26 cellular contexts compared by ENCODE assay signal in the genomic region with DNA sequence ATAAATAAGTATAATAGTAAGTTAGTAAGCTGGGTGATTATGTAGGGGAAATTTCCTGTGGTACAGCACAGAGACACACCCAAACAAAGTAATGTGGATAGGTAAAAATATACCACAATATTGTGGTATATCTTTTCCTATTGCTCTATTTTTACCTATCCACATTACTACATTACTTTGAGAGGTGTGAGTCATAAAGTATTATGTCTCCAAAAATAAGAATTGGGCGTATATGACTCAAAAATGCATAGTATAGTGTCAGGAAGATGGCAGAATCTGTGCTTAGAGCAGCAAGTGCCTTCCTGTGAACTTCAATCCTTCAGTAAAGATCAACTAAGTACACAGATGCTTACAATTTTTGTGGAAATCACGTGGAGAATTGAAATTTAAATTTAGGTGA. TPM values are rescaled to one million over a fixed set of nuclear protein-coding genes. Genes with fewer than 3 reads are reported as not detected.
DNase-seq lines count a peak whose midpoint lies in the region; ATAC-seq and TF ChIP-seq lines count a peak whose summit lies in the region.
"Had no signal": no experiment of that assay in that cellular context is flagged by ENCODE, and none has a peak within 500 bp of the region (broad histone marks: within the 10 kb centered on the region; RNA-seq: fewer than 3 reads in every experiment).

No MANE protein-coding gene starts in this region.

- TF ChIP-seq POLR2A in spleen (IDR thresholded peaks at IDR 0.05), result no peak

- WGBS in spleen, 5 donors, result 34 to 66% (median 41%) methylated on average over 2 of the region's 2 CpGs

- H3K9me3 ChIP-seq in CD8-positive, alpha-beta T cell (ENCODE audit: low read length), result no peaks in the 10 kb centered on the region
- no peaks in the 10 kb centered on the region for H3K9me3 ChIP-seq in effector memory CD4-positive, alpha-beta T cell (ENCODE audit: control insufficient read depth, low read length)
- H3K9me3 ChIP-seq in spleen, result no peaks in the 10 kb centered on the region
- H3K9me3 ChIP-seq: stomach, tibial nerve had no signal

- H3K36me3 ChIP-seq in CD8-positive, alpha-beta T cell (ENCODE audit: insufficient read depth, low read length), result no peaks in the 10 kb centered on the region
- no peaks in the 10 kb centered on the region for H3K36me3 ChIP-seq in effector memory CD4-positive, alpha-beta T cell (ENCODE audit: control insufficient read depth, insufficient read depth, low read length)
- H3K36me3 ChIP-seq in spleen, result no peaks in the 10 kb centered on the region
- H3K36me3 ChIP-seq: stomach, tibial nerve had no signal

- H3K27ac Mint-ChIP-seq in CD8-positive, alpha-beta T cell, result peak overlapping the region; percentile 87
- H3K27ac Mint-ChIP-seq in activated CD8-positive, alpha-beta T cell treated with anti-CD3 and anti-CD28 coated beads for 36 hours, result peak overlapping the region; percentile 99
- H3K27ac Mint-ChIP-seq: HFFc6, memory B cell had no signal

- CTCF ChIA-PET in CD8-positive, alpha-beta T cell (lab: Charles Lee), result interaction anchor here (2.2 kb wide), 1 partner anchor 74 kb away, joined by 9 read pairs; no protein-coding TSS in a partner anchor
- CTCF ChIA-PET in activated CD8-positive, alpha-beta T cell treated with anti-CD3 and anti-CD28 coated beads for 36 hours (lab: Charles Lee), result interaction anchor here (1.3 kb wide), 1 partner anchor 75 kb away, joined by 5 read pairs; no protein-coding TSS in a partner anchor

- H3K4me1 ChIP-seq in CD8-positive, alpha-beta T cell (ENCODE audit: insufficient read depth, low read length), result peaks cover 89% of the 10 kb centered on the region
- peaks cover 78% of the 10 kb centered on the region for H3K4me1 ChIP-seq in effector memory CD4-positive, alpha-beta T cell (ENCODE audit: control insufficient read depth, insufficient read depth, low read length, poor library complexity, severe bottlenecking)
- peaks cover 4 to 83% (median 52%) of the 10 kb centered on the region in 6 donors for H3K4me1 ChIP-seq in spleen
- H3K4me1 ChIP-seq: stomach, tibial nerve had no signal

- TF ChIP-seq CTCF in CD8-positive, alpha-beta T cell (IDR thresholded peaks at IDR 0.05), result no peak
- no peak for TF ChIP-seq CTCF in activated CD8-positive, alpha-beta T cell treated with anti-CD3 and anti-CD28 coated beads for 36 hours (IDR thresholded peaks at IDR 0.05)
- TF ChIP-seq CTCF in spleen (IDR thresholded peaks at IDR 0.05 in 8 of 11, conservative IDR thresholded peaks at IDR 0.05 in 3 of 11), result no peak

- no peak for DNase-seq in activated CD4-positive, CD25-positive, alpha-beta regulatory T cell treated with anti-CD3 and anti-CD28 coated beads, Interleukin-2, amount 50 U/mL, for 72 hours
- no peak for DNase-seq in CD8-positive, alpha-beta T cell
- no peak for DNase-seq in activated CD8-positive, alpha-beta T cell treated with anti-CD3 and anti-CD28 coated beads for 36 hours
- DNase-seq in effector memory CD4-positive, alpha-beta T cell, result no peak
- DNase-seq in NCI-H187 (lab: John Stamatoyannopoulos, UW) (no peak), DMS53 treated with DMSO at 0.1 percent for 48 hours (lab: John Stamatoyannopoulos, UW; ENCODE audit: unreplicated experiment) (no peak), spleen (no peak)
- DNase-seq: activated CD4-positive, alpha-beta T cell treated with anti-CD3 and anti-CD28 coated beads, Interleukin-2, amount 50 U/mL, for 4 hours; AML-193; COR-L47; dermis blood vessel endothelial cell; DMS79 treated with DMSO at 0.1 percent for 48 hours; HFFc6; KG1; left colon; NCI-H2029; SIG-M5; stimulated activated CD4-positive, alpha-beta T cell treated with anti-CD3 and anti-CD28 coated beads, Interleukin-4, amount 100 ng/mL, for 24 hours; stomach had no signal

- no peak overlapping the region for H3K4me3 Mint-ChIP-seq in CD8-positive, alpha-beta T cell
- H3K4me3 Mint-ChIP-seq in activated CD8-positive, alpha-beta T cell treated with anti-CD3 and anti-CD28 coated beads for 36 hours, result no peak overlapping the region
- H3K4me3 Mint-ChIP-seq: HFFc6, memory B cell had no signal

- no peaks in the 10 kb centered on the region for H3K27me3 Mint-ChIP-seq in CD8-positive, alpha-beta T cell (ENCODE audit: low read depth)
- H3K27me3 Mint-ChIP-seq in activated CD8-positive, alpha-beta T cell treated with anti-CD3 and anti-CD28 coated beads for 36 hours, result no peaks in the 10 kb centered on the region

- no peak overlapping the region for H3K4me3 ChIP-seq in CD8-positive, alpha-beta T cell (ENCODE audit: low read depth, low read length)
- H3K4me3 ChIP-seq in effector memory CD4-positive, alpha-beta T cell (ENCODE audit: insufficient read depth, low read depth, low read length, poor library complexity, severe bottlenecking), result no peak overlapping the region
- H3K4me3 ChIP-seq in spleen, result no peak overlapping the region
- H3K4me3 ChIP-seq: stomach, tibial nerve had no signal

- H3K4me1 Mint-ChIP-seq in CD8-positive, alpha-beta T cell (ENCODE audit: low read depth), result peaks cover 88% of the 10 kb centered on the region
- H3K4me1 Mint-ChIP-seq in activated CD8-positive, alpha-beta T cell treated with anti-CD3 and anti-CD28 coated beads for 36 hours (ENCODE audit: low read depth), result peaks cover 87% of the 10 kb centered on the region

- H3K27ac ChIP-seq in CD8-positive, alpha-beta T cell (ENCODE audit: low read depth, low read length), result no peak overlapping the region
- H3K27ac ChIP-seq in effector memory CD4-positive, alpha-beta T cell (ENCODE audit: insufficient read depth, low read length, poor library complexity, severe bottlenecking), result peak overlapping the region; percentile 63
- H3K27ac ChIP-seq in spleen, result peak overlapping the region in 3 of 8 donors; percentile 11 to 75 (median 28)
- H3K27ac ChIP-seq: stomach, tibial nerve had no signal

- intact Hi-C loops in CD8-positive, alpha-beta T cell (cut with DNase I, micrococcal nuclease), result no loop called here
- intact Hi-C loops in activated CD8-positive, alpha-beta T cell treated with anti-CD3 and anti-CD28 coated beads for 36 hours (cut with micrococcal nuclease), result loop anchor here (5.0 kb wide), 1 partner anchor 72 kb away; no protein-coding TSS in a partner anchor
- intact Hi-C loops in spleen (cut with DNase I; ENCODE audit: low total_unique reads), result no loop called here

- H3K9me3 Mint-ChIP-seq in CD8-positive, alpha-beta T cell, result no peaks in the 10 kb centered on the region
- peaks cover 14% of the 10 kb centered on the region for H3K9me3 Mint-ChIP-seq in activated CD8-positive, alpha-beta T cell treated with anti-CD3 and anti-CD28 coated beads for 36 hours
- H3K9me3 Mint-ChIP-seq: HFFc6, memory B cell had no signal

- H3K36me3 Mint-ChIP-seq in CD8-positive, alpha-beta T cell, result peaks cover 9% of the 10 kb centered on the region
- H3K36me3 Mint-ChIP-seq in activated CD8-positive, alpha-beta T cell treated with anti-CD3 and anti-CD28 coated beads for 36 hours (ENCODE audit: low read depth), result peaks cover 55% of the 10 kb centered on the region
- H3K36me3 Mint-ChIP-seq: memory B cell had no signal

- ATAC-seq in activated CD4-positive, CD25-positive, alpha-beta regulatory T cell treated with anti-CD3 and anti-CD28 coated beads, Interleukin-2, amount 50 U/mL, for 24 hours, result peak; percentile 74 to 82
- peak; percentile 42 for ATAC-seq in CD8-positive, alpha-beta T cell
- peak; percentile 26 for ATAC-seq in activated CD8-positive, alpha-beta T cell treated with anti-CD3 and anti-CD28 coated beads for 36 hours
- ATAC-seq: left colon had no signal

- POLR2A ChIA-PET in CD8-positive, alpha-beta T cell (lab: Charles Lee), result interaction anchor here (0.9 to 2.0 kb wide), 3 partner anchors 10 to 37 kb away, joined by 3 to 6 read pairs (median 4); no protein-coding TSS in a partner anchor
- POLR2A ChIA-PET in activated CD8-positive, alpha-beta T cell treated with anti-CD3 and anti-CD28 coated beads for 36 hours (lab: Charles Lee), result interaction anchor here (1.2 to 1.4 kb wide), 2 partner anchors 10 to 12 kb away, joined by 6 read pairs; no protein-coding TSS in a partner anchor

- H3K27me3 ChIP-seq in CD8-positive, alpha-beta T cell (ENCODE audit: insufficient read depth, low read length), result no peaks in the 10 kb centered on the region
- no peaks in the 10 kb centered on the region for H3K27me3 ChIP-seq in effector memory CD4-positive, alpha-beta T cell (replicated peaks; ENCODE audit: control insufficient read depth, insufficient read depth, low read length, poor library complexity, severe bottlenecking)
- no peaks in the 10 kb centered on the region for H3K27me3 ChIP-seq in spleen (replicated peaks in 1 of 7)
- H3K27me3 ChIP-seq: stomach, tibial nerve had no signal

RNA-seq across cellular contexts. Expression of a gene that starts 2.7 kb away (rescaled TPM):
- total RNA-seq in CD8-positive, alpha-beta T cell, result 10 to 100 TPM; 17.1 to 17.6 TPM
- 10 to 100 TPM; 45.4 to 48.6 TPM for total RNA-seq in activated CD8-positive, alpha-beta T cell treated with anti-CD3 and anti-CD28 coated beads for 36 hours
- total RNA-seq in spleen, result 10 to 100 TPM in 3 of 7 donors, 1 to 10 TPM in 4; 5.1 to 13.2 (median 8.9) TPM
- polyA plus RNA-seq in spleen, result 10 to 100 TPM in 1 of 3 donors, 1 to 10 TPM in 2; 5.2 to 13.6 (median 9.0) TPM
- total RNA-seq: A172, cardiac septum, dermis blood vessel endothelial cell, endothelial cell of umbilical vein, HFFc6, omental fat pad had no signal
- polyA plus RNA-seq: endothelial cell of umbilical vein had no signal

RNA-seq across cellular contexts. Expression of a gene that starts 40.5 kb away (rescaled TPM):
- 1 to 10 TPM; 3.1 to 3.9 TPM for total RNA-seq in CD8-positive, alpha-beta T cell
- under 1 TPM; 0.83 to 0.92 TPM for total RNA-seq in activated CD8-positive, alpha-beta T cell treated with anti-CD3 and anti-CD28 coated beads for 36 hours
- 10 to 100 TPM; 15.0 to 89.5 (median 50.9) TPM for total RNA-seq in spleen
- polyA plus RNA-seq in spleen, result 10 to 100 TPM in 1 of 3 donors, 1 to 10 TPM in 2; 1.4 to 18.8 (median 5.5) TPM
- total RNA-seq: HFFc6 had no signal

Comparison
In these comparisons a context has a peak if more than half of its experiments do, and no peak if none do; other contexts are left out.
1. ATAC-seq: peak in every context shown above with its lines; median percentile 78 in activated CD4-positive, CD25-positive, alpha-beta regulatory T cell treated with anti-CD3 and anti-CD28 coated beads, Interleukin-2, amount 50 U/mL, for 24 hours; 42 in CD8-positive, alpha-beta T cell; 26 in activated CD8-positive, alpha-beta T cell treated with anti-CD3 and anti-CD28 coated beads for 36 hours.